In the genomic region with DNA sequence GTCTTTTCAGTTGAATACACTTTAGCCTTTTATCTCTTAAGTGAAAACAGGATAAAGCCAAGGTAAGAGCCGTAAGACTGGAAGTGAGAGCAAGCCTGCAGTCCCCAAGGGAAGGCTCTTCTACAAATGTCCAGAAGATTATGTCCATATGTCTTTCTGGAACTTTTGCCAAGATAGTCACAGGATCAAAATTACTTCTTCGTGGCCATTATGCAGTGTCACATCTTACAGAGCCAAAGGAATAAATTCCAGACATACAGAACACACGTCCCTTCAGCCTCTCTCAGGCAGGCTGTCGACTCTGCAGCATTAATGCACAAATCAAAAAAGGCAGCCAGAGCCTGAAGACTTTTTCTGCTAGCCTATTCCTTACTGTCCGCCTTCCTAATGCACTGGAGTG, we compare ENCODE assay signal across 17 cellular contexts. TPM values are rescaled to one million over a fixed set of nuclear protein-coding genes. Genes with fewer than 3 reads are reported as not detected.
A peak's percentile ranks its signal among the peaks of the same experiment; 100 is the strongest.
DNase-seq lines count a peak whose midpoint lies in the region; TF ChIP-seq lines count a peak whose summit lies in the region.
"Had no signal": no experiment of that assay in that cellular context is flagged by ENCODE, and none has a peak within 500 bp of the region (broad histone marks: within the 10 kb centered on the region; RNA-seq: fewer than 3 reads in every experiment).

No MANE protein-coding gene starts in this region.

- no peak overlapping the region for H2AK5ac ChIP-seq in H9 (ENCODE audit: insufficient read length, low read length)

- intact Hi-C loops in dorsolateral prefrontal cortex (cut with DNase I), result no loop called here
- intact Hi-C loops in Calu3 (cut with micrococcal nuclease; ENCODE audit: unreplicated experiment), result no loop called here

- H3K79me2 ChIP-seq in H9 (ENCODE audit: insufficient read depth, low read length), result no peaks in the 10 kb centered on the region

- TF ChIP-seq CTCF in H9 (conservative IDR thresholded peaks at IDR 0.05) (no peak), dorsolateral prefrontal cortex (IDR thresholded peaks at IDR 0.05 in 54 of 56, conservative IDR thresholded peaks at IDR 0.05 in 2 of 56; ENCODE audit: low read depth in 1 of 56, partially characterized antibody in 56 of 56) (no peak), mesothelial cell of epicardium (IDR thresholded peaks at IDR 0.05; ENCODE audit: unreplicated experiment) (no peak), brain microvascular endothelial cell (IDR thresholded peaks at IDR 0.05; ENCODE audit: low read depth, low read length, missing control alignments) (no peak), Calu3 (IDR thresholded peaks at IDR 0.05; ENCODE audit: unreplicated experiment) (no peak), suprapubic skin (IDR thresholded peaks at IDR 0.05) (no peak)

- H3K4ac ChIP-seq in H9 (ENCODE audit: low read depth, low read length), result no peak overlapping the region

- H3K27me3 ChIP-seq in H9 (ENCODE audit: insufficient read depth, low read length) (no peaks in the 10 kb centered on the region), dorsolateral prefrontal cortex (peaks cover 0 to 10% (median 0%) of the 10 kb centered on the region in 45 donors), brain microvascular endothelial cell (replicated peaks) (no peaks in the 10 kb centered on the region), suprapubic skin (peaks cover 8% of the 10 kb centered on the region)
- H3K27me3 ChIP-seq: MG63 had no signal

- H3K4me1 Mint-ChIP-seq in H9, result peaks cover 16 to 17% of the 10 kb centered on the region in 2 experiments
- peaks cover 2% of the 10 kb centered on the region for H3K4me1 Mint-ChIP-seq in mesothelial cell of epicardium
- no peaks in the 10 kb centered on the region for H3K4me1 Mint-ChIP-seq in Calu3 (ENCODE audit: low read depth, unreplicated experiment)
- H3K4me1 Mint-ChIP-seq: CD14-positive monocyte had no signal

- in situ Hi-C loops in brain microvascular endothelial cell (cut with HindIII; ENCODE audit: low pct_ligation_motif_present, low sequenced_read_pairs), result no loop called here

- H3K9me3 ChIP-seq in H9 (ENCODE audit: control insufficient read depth, low read depth, low read length) (peaks cover 5% of the 10 kb centered on the region), suprapubic skin (peaks cover 17% of the 10 kb centered on the region)
- H3K9me3 ChIP-seq: MG63 had no signal

- BruUV-seq in Calu3 (replicated peaks; lab: Mats Ljungman, UMichigan), result no TSS peak

- TF ChIP-seq POLR2A in suprapubic skin (IDR thresholded peaks at IDR 0.05), result no peak

- H2BK12ac ChIP-seq in H9 (ENCODE audit: insufficient read length, low read depth, low read length), result no peak overlapping the region

- H3K9ac ChIP-seq in H9 (ENCODE audit: extremely low read depth, insufficient read length, low read length), result no peak overlapping the region

- H4K8ac ChIP-seq in H9 (replicated peaks; ENCODE audit: insufficient read length, low read depth, low read length), result no peak overlapping the region

- H3K18ac ChIP-seq in H9 (ENCODE audit: insufficient read length, low read depth, low read length), result no peak overlapping the region

- H4K91ac ChIP-seq in H9 (ENCODE audit: insufficient read length, low read depth, low read length), result no peak overlapping the region

- peak overlapping the region; percentile 40 for H2AFZ ChIP-seq in H9 (ENCODE audit: low read length)

- H3K27ac ChIP-seq in H9 (ENCODE audit: insufficient read length, low read depth, low read length) (no peak overlapping the region), dorsolateral prefrontal cortex (peak overlapping the region in 44 of 59 donors; percentile 1 to 83 (median 57)), brain microvascular endothelial cell (no peak overlapping the region), suprapubic skin (no peak overlapping the region)

- no peak overlapping the region for H3K56ac ChIP-seq in H9 (ENCODE audit: insufficient read length, low read depth, low read length)

- H3K4me1 ChIP-seq in H9 (ENCODE audit: insufficient read depth, low read length) (no peaks in the 10 kb centered on the region), suprapubic skin (no peaks in the 10 kb centered on the region)

- peaks cover 38 to 42% of the 10 kb centered on the region in 2 experiments for H3K9me3 Mint-ChIP-seq in H9
- peaks cover 38% of the 10 kb centered on the region for H3K9me3 Mint-ChIP-seq in mesothelial cell of epicardium
- H3K9me3 Mint-ChIP-seq in Calu3 (ENCODE audit: low read depth, unreplicated experiment), result peaks cover 6% of the 10 kb centered on the region

- no peak overlapping the region for H2BK5ac ChIP-seq in H9 (ENCODE audit: insufficient read length, low read length)

- H3K27me3 Mint-ChIP-seq in H9 (ENCODE audit: low read depth) (no peaks in the 10 kb centered on the region), mesothelial cell of epicardium (ENCODE audit: low read depth) (peaks cover 9% of the 10 kb centered on the region), Calu3 (ENCODE audit: unreplicated experiment) (peaks cover 25% of the 10 kb centered on the region)

- no peak overlapping the region for H2BK15ac ChIP-seq in H9 (ENCODE audit: low read depth, low read length)

- no peak for TF ChIP-seq EP300 in suprapubic skin (IDR thresholded peaks at IDR 0.05)

- no peak overlapping the region for H2BK120ac ChIP-seq in H9 (ENCODE audit: low read depth, low read length, poor library complexity, severe bottlenecking)

- WGBS in H9 (ENCODE audit: extremely low coverage, insufficient read length, low lambda C conversion rate), result no CpG with 5 or more reads among the region's 5 CpGs
- WGBS in suprapubic skin, result 62% methylated on average over 5 of the region's 5 CpGs

- no peak overlapping the region for H3K23ac ChIP-seq in H9 (ENCODE audit: insufficient read length, low read depth, low read length)

- no peak overlapping the region for H3K4me3 ChIP-seq in dorsolateral prefrontal cortex
- no peak overlapping the region for H3K4me3 ChIP-seq in brain microvascular endothelial cell (ENCODE audit: low read depth, low read length)
- H3K4me3 ChIP-seq in suprapubic skin, result no peak overlapping the region
- H3K4me3 ChIP-seq: MG63 had no signal

- H3K27ac Mint-ChIP-seq in H9 (no peak overlapping the region), mesothelial cell of epicardium (peak overlapping the region; percentile 57), Calu3 (ENCODE audit: unreplicated experiment) (no peak overlapping the region)
- H3K27ac Mint-ChIP-seq: CD14-positive monocyte had no signal

- H3K14ac ChIP-seq in H9 (ENCODE audit: insufficient read depth, low read length), result no peak overlapping the region

- no peaks in the 10 kb centered on the region for H4K20me1 ChIP-seq in H9 (ENCODE audit: control insufficient read depth, insufficient read depth, insufficient read length)

- no peak overlapping the region for H3T11ph ChIP-seq in H9 (ENCODE audit: low read length)

- H3K4me3 Mint-ChIP-seq in H9 (no peak overlapping the region), mesothelial cell of epicardium (no peak overlapping the region), Calu3 (ENCODE audit: low read depth, unreplicated experiment) (no peak overlapping the region)
- H3K4me3 Mint-ChIP-seq: CD14-positive monocyte had no signal

- H3K36me3 ChIP-seq in brain microvascular endothelial cell (replicated peaks) (no peaks in the 10 kb centered on the region), suprapubic skin (no peaks in the 10 kb centered on the region)
- H3K36me3 ChIP-seq: MG63 had no signal

- H3K36me3 Mint-ChIP-seq in H9 (ENCODE audit: insufficient read depth in 1 of 3, low read depth in 3 of 3) (peaks cover 15 to 45% (median 30%) of the 10 kb centered on the region in 3 experiments), mesothelial cell of epicardium (no peaks in the 10 kb centered on the region), Calu3 (ENCODE audit: insufficient read depth, unreplicated experiment) (no peaks in the 10 kb centered on the region)
- H3K36me3 Mint-ChIP-seq: CD14-positive monocyte had no signal

- DNase-seq in AG20443 (ENCODE audit: low spot score) (peak; percentile 9), H9 (no peak), dorsolateral prefrontal cortex (peak in 1 of 10 donors; percentile 33), mesothelial cell of epicardium (ENCODE audit: low spot score in 2 of 2, unreplicated experiment in 2 of 2) (no peak), brain microvascular endothelial cell (no peak), Calu3 (no peak), suprapubic skin (ENCODE audit: low spot score in 2 of 2) (no peak)
- no peak for DNase-seq in activated T-cell treated with anti-CD3 and anti-CD28 coated beads, Interleukin-2, amount 50 U/mL, for 1 hour
- DNase-seq: IMR-90, Karpas-422, MG63, NCI-H1092, NCI-H146, NCI-H2081, NCI-H510A treated with DMSO at 0.1 percent for 48 hours, NCI-H82 had no signal

- no peak overlapping the region for H3K4me2 ChIP-seq in H9 (ENCODE audit: insufficient read depth, insufficient read length, low read length)

- no peaks in the 10 kb centered on the region for H3K79me1 ChIP-seq in H9 (ENCODE audit: insufficient read depth, low read depth, low read length, poor library complexity, severe bottlenecking)

- no peak overlapping the region for H4K5ac ChIP-seq in H9 (ENCODE audit: insufficient read length, low read depth, low read length)

- H2BK20ac ChIP-seq in H9 (ENCODE audit: low read depth, low read length, poor library complexity, severe bottlenecking), result peak overlapping the region; percentile 75

- CTCF ChIA-PET in Calu3 (lab: Charles Lee), result no interaction called here

- no peaks in the 10 kb centered on the region for H3K23me2 ChIP-seq in H9 (ENCODE audit: insufficient read length, low read depth, low read length, poor library complexity, severe bottlenecking)

RNA-seq across cellular contexts. Expression of a gene that starts 10.9 kb away (rescaled TPM):
- total RNA-seq in H9 (2021), result 18.9 and 21.2 TPM in 2 replicates
- 100 to 1,000 TPM in 1 of 120 experiments, 10 to 100 TPM in 119; 36.7 to 100 (median 63.1) TPM for total RNA-seq in dorsolateral prefrontal cortex
- 23.4 to 26.6 TPM (median 24.5 TPM) in 3 replicates for total RNA-seq in mesothelial cell of epicardium
- 11.6 and 13.7 TPM in 2 replicates for total RNA-seq in Calu3 (2022)
- 10 to 100 TPM; 34.3 to 66.3 (median 47.2) TPM for total RNA-seq in suprapubic skin

Comparison
In these comparisons a context has a peak if more than half of its experiments do, and no peak if none do; other contexts are left out.
1. H3K27ac ChIP-seq: peak in dorsolateral prefrontal cortex (44 of 59); none in H9 (single experiment), brain microvascular endothelial cell (single experiment) and suprapubic skin (single experiment).